ENCODE assay signal across 1 cellular context in genomic region chr1:2575801-2576663, GRCh38.
TF ChIP-seq lines count a peak whose summit lies in the region.

No MANE protein-coding gene starts in this region.

TF ChIP-seq in HepG2, 621 proteins besides CTCF, POLR2A, EP300 and RAD21 (continued from another document and continues in another):
- 0 out of 2 replicates have a peak, but pooled peaks have one; percentile 18 for TF ChIP-seq TFDP2 (CRISPR knock-in tag; IDR thresholded peaks at IDR 0.05)
- TF ChIP-seq MAFK (conservative IDR thresholded peaks at IDR 0.05 in 1 of 2, IDR thresholded peaks at IDR 0.05 in 1 of 2; ENCODE audit: low read length in 2 of 2), result no peak
- no peak for TF ChIP-seq HNRNPH1 (optimal IDR thresholded peaks at IDR 0.05; ENCODE audit: low read depth, low read length)
- TF ChIP-seq ZNF569 (CRISPR knock-in tag; IDR thresholded peaks at IDR 0.05; ENCODE audit: borderline replicate concordance), result no peak
- no peak for TF ChIP-seq SMARCC2 (IDR thresholded peaks at IDR 0.05)
- peak; percentile 43; the same call in 1 of the 2 replicates for TF ChIP-seq SRY (CRISPR knock-in tag; IDR thresholded peaks at IDR 0.05)
- no peak for TF ChIP-seq ZSCAN20 (CRISPR knock-in tag; IDR thresholded peaks at IDR 0.05; ENCODE audit: borderline replicate concordance)
- no peak for TF ChIP-seq ZC3H4 (CRISPR knock-in tag; IDR thresholded peaks at IDR 0.05; ENCODE audit: borderline replicate concordance)
- TF ChIP-seq ZNF749 (CRISPR knock-in tag; IDR thresholded peaks at IDR 0.05; ENCODE audit: borderline replicate concordance), result no peak
- no peak for TF ChIP-seq ZNF3 (CRISPR knock-in tag; IDR thresholded peaks at IDR 0.05)
- TF ChIP-seq ZNF660 (CRISPR knock-in tag; IDR thresholded peaks at IDR 0.05; ENCODE audit: borderline replicate concordance, low read depth), result no peak
- peak; percentile 88 for TF ChIP-seq BCL6 (CRISPR knock-in tag; IDR thresholded peaks at IDR 0.05)
- no peak for TF ChIP-seq KLF13 (CRISPR knock-in tag; IDR thresholded peaks at IDR 0.05)
- TF ChIP-seq ZNF431 (CRISPR knock-in tag; IDR thresholded peaks at IDR 0.05; ENCODE audit: borderline replicate concordance, low read depth), result no peak
- TF ChIP-seq JARID2 (CRISPR knock-in tag; IDR thresholded peaks at IDR 0.05; ENCODE audit: insufficient replicate concordance), result no peak
- peak; percentile 44; the same call in 1 of the 2 replicates for TF ChIP-seq POLR2G (IDR thresholded peaks at IDR 0.05; ENCODE audit: low read depth, low read length)
- TF ChIP-seq PBX3 (CRISPR knock-in tag; IDR thresholded peaks at IDR 0.05; ENCODE audit: borderline replicate concordance), result 0 out of 2 replicates have a peak, but pooled peaks have one; percentile 17
- no peak for TF ChIP-seq ATF3 (CRISPR knock-in tag; IDR thresholded peaks at IDR 0.05)
- TF ChIP-seq ZSCAN29 (CRISPR knock-in tag; conservative IDR thresholded peaks at IDR 0.05), result no peak
- no peak for TF ChIP-seq ZNF775 (CRISPR knock-in tag; IDR thresholded peaks at IDR 0.05; ENCODE audit: borderline replicate concordance)
- TF ChIP-seq ATF7-NPFF (CRISPR knock-in tag; IDR thresholded peaks at IDR 0.05; ENCODE audit: low read depth), result no peak
- no peak for TF ChIP-seq ZBED4 (CRISPR knock-in tag; IDR thresholded peaks at IDR 0.05; ENCODE audit: borderline replicate concordance)
- no peak for TF ChIP-seq FOXO4 (CRISPR knock-in tag; conservative IDR thresholded peaks at IDR 0.05)
- TF ChIP-seq GATAD2A (CRISPR knock-in tag; IDR thresholded peaks at IDR 0.05), result peak; percentile 84
- TF ChIP-seq NBN (conservative IDR thresholded peaks at IDR 0.05), result no peak
- TF ChIP-seq ZNF333 (CRISPR knock-in tag; IDR thresholded peaks at IDR 0.05; ENCODE audit: borderline replicate concordance), result no peak
- TF ChIP-seq DDIT3 (CRISPR knock-in tag; IDR thresholded peaks at IDR 0.05), result no peak
- no peak for TF ChIP-seq PHB2 (IDR thresholded peaks at IDR 0.05; ENCODE audit: partially characterized antibody)
- TF ChIP-seq ZNF710 (CRISPR knock-in tag; IDR thresholded peaks at IDR 0.05; ENCODE audit: borderline replicate concordance), result peak; percentile 46; the same call in 1 of the 2 replicates
- no peak for TF ChIP-seq ZBTB21 (CRISPR knock-in tag; IDR thresholded peaks at IDR 0.05)
- TF ChIP-seq MTA1 (CRISPR knock-in tag; IDR thresholded peaks at IDR 0.05; ENCODE audit: borderline replicate concordance), result 0 out of 2 replicates have a peak, but pooled peaks have one; percentile 38
- no peak for TF ChIP-seq DR1 (CRISPR knock-in tag; IDR thresholded peaks at IDR 0.05)
- TF ChIP-seq NKX3-1 (CRISPR knock-in tag; IDR thresholded peaks at IDR 0.05), result no peak
- TF ChIP-seq MIER2 (CRISPR knock-in tag; IDR thresholded peaks at IDR 0.05), result no peak
- TF ChIP-seq ARNT2 (CRISPR knock-in tag; IDR thresholded peaks at IDR 0.05; ENCODE audit: low read depth), result no peak
- no peak for TF ChIP-seq ZNF143 (CRISPR knock-in tag; IDR thresholded peaks at IDR 0.05)
- TF ChIP-seq ZNF513 (CRISPR knock-in tag; conservative IDR thresholded peaks at IDR 0.05), result no peak
- TF ChIP-seq ZNF761 (CRISPR knock-in tag; conservative IDR thresholded peaks at IDR 0.05), result no peak
- peak; percentile 60; the same call in 1 of the 2 replicates for TF ChIP-seq POGK (CRISPR knock-in tag; conservative IDR thresholded peaks at IDR 0.05)
- no peak for TF ChIP-seq PHF5A (CRISPR knock-in tag; IDR thresholded peaks at IDR 0.05; ENCODE audit: low read depth, unreplicated experiment)
- TF ChIP-seq ZKSCAN8 (CRISPR knock-in tag; IDR thresholded peaks at IDR 0.05; ENCODE audit: borderline replicate concordance), result peak; percentile 63; the same call in 1 of the 2 replicates
- peak; percentile 49; the same call in 1 of the 2 replicates for TF ChIP-seq ZMYM4 (CRISPR knock-in tag; IDR thresholded peaks at IDR 0.05)
- peak; percentile 67; the same call in 1 of the 2 replicates for TF ChIP-seq ZSCAN9 (CRISPR knock-in tag; IDR thresholded peaks at IDR 0.05; ENCODE audit: borderline replicate concordance)
- TF ChIP-seq ZNF615 (CRISPR knock-in tag; IDR thresholded peaks at IDR 0.05; ENCODE audit: borderline replicate concordance), result no peak
- TF ChIP-seq HNRNPK (IDR thresholded peaks at IDR 0.05; ENCODE audit: low read depth, low read length, poor library complexity, severe bottlenecking), result no peak
- no peak for TF ChIP-seq IRF9 (CRISPR knock-in tag; IDR thresholded peaks at IDR 0.05; ENCODE audit: borderline replicate concordance)
- peak; percentile 40; the same call in 1 of the 2 replicates for TF ChIP-seq POGZ (CRISPR knock-in tag; IDR thresholded peaks at IDR 0.05)
- no peak for TF ChIP-seq MAF1 (CRISPR knock-in tag; IDR thresholded peaks at IDR 0.05; ENCODE audit: borderline replicate concordance)
- no peak for TF ChIP-seq SIN3B (IDR thresholded peaks at IDR 0.05; ENCODE audit: low read length)
- 0 out of 2 replicates have a peak, but pooled peaks have one; percentile 7 for TF ChIP-seq MEIS2 (CRISPR knock-in tag; IDR thresholded peaks at IDR 0.05)
- TF ChIP-seq CREB3 (CRISPR knock-in tag; IDR thresholded peaks at IDR 0.05), result no peak
- no peak for TF ChIP-seq AGO1 (IDR thresholded peaks at IDR 0.05; ENCODE audit: low read depth, low read length, poor library complexity, severe bottlenecking)
- no peak for TF ChIP-seq JUNB (CRISPR knock-in tag; IDR thresholded peaks at IDR 0.05; ENCODE audit: borderline replicate concordance)
